Comparison of ENCODE assay signal across 27 cellular contexts in genomic region chr12:128938886-128939285, GRCh38.
"Had no signal": no experiment of that assay in that cellular context is flagged by ENCODE, and none has a peak within 500 bp of the region (broad histone marks: within the 10 kb centered on the region; RNA-seq: fewer than 3 reads in every experiment).

No MANE protein-coding gene starts in this region.

- FAIRE-seq: endothelial cell of umbilical vein, small intestine, TTC549 had no signal

- DNase-seq: activated CD4-positive, alpha-beta T cell treated with anti-CD3 and anti-CD28 coated beads for 1 hour; activated CD4-positive, alpha-beta T cell treated with anti-CD3 and anti-CD28 coated beads, Interleukin-2, amount 50 U/mL, for 1 hour; activated naive CD4-positive, alpha-beta T cell; activated T-cell treated with anti-CD3 and anti-CD28 coated beads, Interleukin-2, amount 50 U/mL, for 24 hours; adrenal gland; brain microvascular endothelial cell; colonic mucosa; dorsolateral prefrontal cortex; effector memory CD8-positive, alpha-beta T cell; esophagus squamous epithelium; gastrocnemius medialis; islet precursor cell; left cardiac atrium; nucleus accumbens; small intestine; stimulated activated CD4-positive, alpha-beta T cell treated with anti-CD3 and anti-CD28 coated beads, Interleukin-2, amount 100 ng/mL, for 24 hours; stomach; T-cell; WERI-Rb-1 had no signal

- H3K9me3 ChIP-seq: adrenal gland, ascending aorta, colonic mucosa, esophagus squamous epithelium, gastrocnemius medialis, stomach, suprapubic skin, tibial nerve, vagina had no signal

- H3K4me1 ChIP-seq: adrenal gland, ascending aorta, colonic mucosa, gastrocnemius medialis, stomach, tibial nerve, vagina had no signal

- H3K27ac ChIP-seq: adrenal gland, ascending aorta, brain microvascular endothelial cell, colonic mucosa, dorsolateral prefrontal cortex, esophagus squamous epithelium, gastrocnemius medialis, stomach, suprapubic skin, tibial nerve, vagina, WERI-Rb-1 had no signal

- H3K27me3 ChIP-seq: adrenal gland, ascending aorta, brain microvascular endothelial cell, colonic mucosa, dorsolateral prefrontal cortex, esophagus squamous epithelium, gastrocnemius medialis, stomach, suprapubic skin, tibial nerve, vagina had no signal

- H3K4me3 ChIP-seq: adrenal gland, ascending aorta, colonic mucosa, dorsolateral prefrontal cortex, esophagus squamous epithelium, gastrocnemius medialis, stomach, suprapubic skin, tibial nerve, vagina had no signal

- H3K36me3 ChIP-seq: adrenal gland, ascending aorta, brain microvascular endothelial cell, colonic mucosa, esophagus squamous epithelium, gastrocnemius medialis, stomach, suprapubic skin, tibial nerve, vagina, WERI-Rb-1 had no signal

- ATAC-seq: effector memory CD8-positive, alpha-beta T cell; gastrocnemius medialis; left cardiac atrium; sciatic nerve; stimulated activated effector memory CD8-positive, alpha-beta T cell treated with anti-CD3 and anti-CD28 coated beads, Interleukin-12 subunit alpha, Interleukin-12 subunit beta, amount 100 ng/mL, for 72 hours; T-cell had no signal
